ENCODE assay signal across 1 cellular context in genomic region chr14:53979747-53980642, GRCh38.
TF ChIP-seq lines count a peak whose summit lies in the region.

No MANE protein-coding gene starts in this region.

TF ChIP-seq in HepG2, 621 proteins besides CTCF, POLR2A, EP300 and RAD21 (continued from another document and continues in another):
- TF ChIP-seq, protein P1, sequence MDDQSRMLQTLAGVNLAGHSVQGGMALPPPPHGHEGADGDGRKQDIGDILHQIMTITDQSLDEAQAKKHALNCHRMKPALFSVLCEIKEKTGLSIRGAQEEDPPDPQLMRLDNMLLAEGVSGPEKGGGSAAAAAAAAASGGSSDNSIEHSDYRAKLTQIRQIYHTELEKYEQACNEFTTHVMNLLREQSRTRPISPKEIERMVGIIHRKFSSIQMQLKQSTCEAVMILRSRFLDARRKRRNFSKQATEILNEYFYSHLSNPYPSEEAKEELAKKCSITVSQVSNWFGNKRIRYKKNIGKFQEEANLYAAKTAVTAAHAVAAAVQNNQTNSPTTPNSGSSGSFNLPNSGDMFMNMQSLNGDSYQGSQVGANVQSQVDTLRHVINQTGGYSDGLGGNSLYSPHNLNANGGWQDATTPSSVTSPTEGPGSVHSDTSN (CRISPR knock-in tag; IDR thresholded peaks at IDR 0.05; ENCODE audit: borderline replicate concordance) = no peak
- TF ChIP-seq ZKSCAN1 (IDR thresholded peaks at IDR 0.05; ENCODE audit: low read length) (peak; percentile 10; the same call in 1 of the 2 replicates), SMARCE1 (IDR thresholded peaks at IDR 0.05; ENCODE audit: borderline replicate concordance) (no peak), ISL2 (CRISPR knock-in tag; IDR thresholded peaks at IDR 0.05) (peak; percentile 96), SOX5 (CRISPR knock-in tag; IDR thresholded peaks at IDR 0.05; ENCODE audit: borderline replicate concordance) (peak; percentile 84; the same call in 1 of the 2 replicates), NR2C2 (CRISPR knock-in tag; IDR thresholded peaks at IDR 0.05; ENCODE audit: borderline replicate concordance) (peak; percentile 75), BCL6 (CRISPR knock-in tag; IDR thresholded peaks at IDR 0.05) (peak; percentile 84), ZMYM3 (CRISPR knock-in tag; IDR thresholded peaks at IDR 0.05) (peak; percentile 74), CREBL2 (CRISPR knock-in tag; IDR thresholded peaks at IDR 0.05; ENCODE audit: borderline replicate concordance) (no peak), ZNF33B (CRISPR knock-in tag; IDR thresholded peaks at IDR 0.05) (no peak), ERF (CRISPR knock-in tag; IDR thresholded peaks at IDR 0.05) (peak; percentile 73; the same call in 1 of the 2 replicates), EED (CRISPR knock-in tag; IDR thresholded peaks at IDR 0.05) (no peak), TCF12 (IDR thresholded peaks at IDR 0.05) (no peak), TCF12 (CRISPR knock-in tag; IDR thresholded peaks at IDR 0.05) (no peak), IRF1 (CRISPR knock-in tag; IDR thresholded peaks at IDR 0.05; ENCODE audit: low read depth) (no peak), ARID4A (CRISPR knock-in tag; IDR thresholded peaks at IDR 0.05; ENCODE audit: borderline replicate concordance) (peak; percentile 60; the same call in 1 of the 2 replicates), THRA (CRISPR knock-in tag; IDR thresholded peaks at IDR 0.05; ENCODE audit: borderline replicate concordance) (peak; percentile 79; the same call in 1 of the 2 replicates), NFIC (IDR thresholded peaks at IDR 0.05; ENCODE audit: low read length) (peak; percentile 83), FOXJ3 (CRISPR knock-in tag; IDR thresholded peaks at IDR 0.05; ENCODE audit: borderline replicate concordance) (peak; percentile 67; the same call in 1 of the 2 replicates), MLX (CRISPR knock-in tag; IDR thresholded peaks at IDR 0.05) (peak; percentile 65; the same call in 1 of the 2 replicates), NCOA2 (CRISPR knock-in tag; IDR thresholded peaks at IDR 0.05) (peak; percentile 96), ZBTB4 (CRISPR knock-in tag; IDR thresholded peaks at IDR 0.05; ENCODE audit: borderline replicate concordance) (no peak), ELF1 (CRISPR knock-in tag; IDR thresholded peaks at IDR 0.05) (no peak), ZKSCAN8 (CRISPR knock-in tag; IDR thresholded peaks at IDR 0.05; ENCODE audit: borderline replicate concordance) (peak; percentile 60; the same call in 1 of the 2 replicates), ZNF296 (CRISPR knock-in tag; conservative IDR thresholded peaks at IDR 0.05) (no peak), ELF3 (CRISPR knock-in tag; IDR thresholded peaks at IDR 0.05) (peak; percentile 83), NR2F1 (CRISPR knock-in tag; IDR thresholded peaks at IDR 0.05) (peak; percentile 97 to 99), HDAC2 (CRISPR knock-in tag; IDR thresholded peaks at IDR 0.05) (peak; percentile 85), JDP2 (CRISPR knock-in tag; IDR thresholded peaks at IDR 0.05; ENCODE audit: borderline replicate concordance) (no peak), MEF2D (CRISPR knock-in tag; IDR thresholded peaks at IDR 0.05) (0 out of 2 replicates have a peak, but pooled peaks have one; percentile 22), HNF4A (CRISPR knock-in tag; IDR thresholded peaks at IDR 0.05) (peak; percentile 80), GABPB1 (CRISPR knock-in tag; IDR thresholded peaks at IDR 0.05) (peak; percentile 32; the same call in 1 of the 2 replicates), HOXA7 (CRISPR knock-in tag; IDR thresholded peaks at IDR 0.05) (no peak), ZNF282 (IDR thresholded peaks at IDR 0.05; ENCODE audit: partially characterized antibody) (no peak), ONECUT2 (CRISPR knock-in tag; IDR thresholded peaks at IDR 0.05) (peak; percentile 92), CEBPB (IDR thresholded peaks at IDR 0.05; ENCODE audit: borderline replicate concordance, low read depth, low read length) (peak; percentile 78)
- TF ChIP-seq, protein P2, sequence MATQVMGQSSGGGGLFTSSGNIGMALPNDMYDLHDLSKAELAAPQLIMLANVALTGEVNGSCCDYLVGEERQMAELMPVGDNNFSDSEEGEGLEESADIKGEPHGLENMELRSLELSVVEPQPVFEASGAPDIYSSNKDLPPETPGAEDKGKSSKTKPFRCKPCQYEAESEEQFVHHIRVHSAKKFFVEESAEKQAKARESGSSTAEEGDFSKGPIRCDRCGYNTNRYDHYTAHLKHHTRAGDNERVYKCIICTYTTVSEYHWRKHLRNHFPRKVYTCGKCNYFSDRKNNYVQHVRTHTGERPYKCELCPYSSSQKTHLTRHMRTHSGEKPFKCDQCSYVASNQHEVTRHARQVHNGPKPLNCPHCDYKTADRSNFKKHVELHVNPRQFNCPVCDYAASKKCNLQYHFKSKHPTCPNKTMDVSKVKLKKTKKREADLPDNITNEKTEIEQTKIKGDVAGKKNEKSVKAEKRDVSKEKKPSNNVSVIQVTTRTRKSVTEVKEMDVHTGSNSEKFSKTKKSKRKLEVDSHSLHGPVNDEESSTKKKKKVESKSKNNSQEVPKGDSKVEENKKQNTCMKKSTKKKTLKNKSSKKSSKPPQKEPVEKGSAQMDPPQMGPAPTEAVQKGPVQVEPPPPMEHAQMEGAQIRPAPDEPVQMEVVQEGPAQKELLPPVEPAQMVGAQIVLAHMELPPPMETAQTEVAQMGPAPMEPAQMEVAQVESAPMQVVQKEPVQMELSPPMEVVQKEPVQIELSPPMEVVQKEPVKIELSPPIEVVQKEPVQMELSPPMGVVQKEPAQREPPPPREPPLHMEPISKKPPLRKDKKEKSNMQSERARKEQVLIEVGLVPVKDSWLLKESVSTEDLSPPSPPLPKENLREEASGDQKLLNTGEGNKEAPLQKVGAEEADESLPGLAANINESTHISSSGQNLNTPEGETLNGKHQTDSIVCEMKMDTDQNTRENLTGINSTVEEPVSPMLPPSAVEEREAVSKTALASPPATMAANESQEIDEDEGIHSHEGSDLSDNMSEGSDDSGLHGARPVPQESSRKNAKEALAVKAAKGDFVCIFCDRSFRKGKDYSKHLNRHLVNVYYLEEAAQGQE (IDR thresholded peaks at IDR 0.05; ENCODE audit: borderline replicate concordance in 1 of 2, low read depth in 1 of 2, low read length in 2 of 2) = peak in 1 of 2 experiments; percentile 43; a peak in 1 of 4 replicates
- TF ChIP-seq, protein P3, sequence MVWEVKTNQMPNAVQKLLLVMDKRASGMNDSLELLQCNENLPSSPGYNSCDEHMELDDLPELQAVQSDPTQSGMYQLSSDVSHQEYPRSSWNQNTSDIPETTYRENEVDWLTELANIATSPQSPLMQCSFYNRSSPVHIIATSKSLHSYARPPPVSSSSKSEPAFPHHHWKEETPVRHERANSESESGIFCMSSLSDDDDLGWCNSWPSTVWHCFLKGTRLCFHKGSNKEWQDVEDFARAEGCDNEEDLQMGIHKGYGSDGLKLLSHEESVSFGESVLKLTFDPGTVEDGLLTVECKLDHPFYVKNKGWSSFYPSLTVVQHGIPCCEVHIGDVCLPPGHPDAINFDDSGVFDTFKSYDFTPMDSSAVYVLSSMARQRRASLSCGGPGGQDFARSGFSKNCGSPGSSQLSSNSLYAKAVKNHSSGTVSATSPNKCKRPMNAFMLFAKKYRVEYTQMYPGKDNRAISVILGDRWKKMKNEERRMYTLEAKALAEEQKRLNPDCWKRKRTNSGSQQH (CRISPR knock-in tag; IDR thresholded peaks at IDR 0.05; ENCODE audit: low read depth) = no peak
- TF ChIP-seq, protein P4, sequence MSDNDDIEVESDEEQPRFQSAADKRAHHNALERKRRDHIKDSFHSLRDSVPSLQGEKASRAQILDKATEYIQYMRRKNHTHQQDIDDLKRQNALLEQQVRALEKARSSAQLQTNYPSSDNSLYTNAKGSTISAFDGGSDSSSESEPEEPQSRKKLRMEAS (IDR thresholded peaks at IDR 0.05) = peak; percentile 64; the same call in 1 of the 2 replicates
- TF ChIP-seq, protein P5, sequence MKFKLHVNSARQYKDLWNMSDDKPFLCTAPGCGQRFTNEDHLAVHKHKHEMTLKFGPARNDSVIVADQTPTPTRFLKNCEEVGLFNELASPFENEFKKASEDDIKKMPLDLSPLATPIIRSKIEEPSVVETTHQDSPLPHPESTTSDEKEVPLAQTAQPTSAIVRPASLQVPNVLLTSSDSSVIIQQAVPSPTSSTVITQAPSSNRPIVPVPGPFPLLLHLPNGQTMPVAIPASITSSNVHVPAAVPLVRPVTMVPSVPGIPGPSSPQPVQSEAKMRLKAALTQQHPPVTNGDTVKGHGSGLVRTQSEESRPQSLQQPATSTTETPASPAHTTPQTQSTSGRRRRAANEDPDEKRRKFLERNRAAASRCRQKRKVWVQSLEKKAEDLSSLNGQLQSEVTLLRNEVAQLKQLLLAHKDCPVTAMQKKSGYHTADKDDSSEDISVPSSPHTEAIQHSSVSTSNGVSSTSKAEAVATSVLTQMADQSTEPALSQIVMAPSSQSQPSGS (CRISPR knock-in tag; IDR thresholded peaks at IDR 0.05) = peak; percentile 69; the same call in 1 of the 2 replicates
